Comparison of ENCODE assay signal across 18 cellular contexts in the genomic region with DNA sequence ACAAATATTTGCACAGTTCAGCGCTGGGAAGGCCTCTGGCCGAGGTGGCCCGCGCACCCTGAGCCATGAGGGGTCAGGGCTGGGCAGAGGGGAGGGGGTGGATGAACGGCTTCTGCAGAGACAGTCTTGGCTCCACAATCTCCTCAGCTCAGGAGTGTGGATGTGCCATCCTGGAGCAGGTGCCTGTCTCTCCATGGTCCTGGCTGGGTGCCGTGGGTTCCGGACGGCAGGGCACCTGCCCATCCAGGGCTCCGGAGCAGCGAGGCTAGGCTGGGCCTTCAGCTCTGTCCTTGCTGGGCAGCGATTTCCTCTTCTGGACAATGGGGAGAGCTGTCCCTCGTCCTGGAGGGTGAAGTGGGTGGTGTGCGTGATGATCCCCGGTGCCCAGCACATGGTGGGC. TPM values are rescaled to one million over a fixed set of nuclear protein-coding genes. Genes with fewer than 3 reads are reported as not detected.
DNase-seq lines count a peak whose midpoint lies in the region; ATAC-seq and TF ChIP-seq lines count a peak whose summit lies in the region.
"Had no signal": no experiment of that assay in that cellular context is flagged by ENCODE, and none has a peak within 500 bp of the region (broad histone marks: within the 10 kb centered on the region; RNA-seq: fewer than 3 reads in every experiment).

No MANE protein-coding gene starts in this region.

- H3K4me3 ChIP-seq in GM23338 (no peak overlapping the region), endodermal cell (ENCODE audit: low read length) (no peak overlapping the region)
- H3K4me3 ChIP-seq in effector memory CD4-positive, alpha-beta T cell (ENCODE audit: insufficient read depth, low read depth, low read length, poor library complexity, severe bottlenecking) = no peak overlapping the region
- H3K4me3 ChIP-seq: GM12878 had no signal

- H3K9ac ChIP-seq in endodermal cell (ENCODE audit: extremely low read depth, low read length, poor library complexity, severe bottlenecking) = no peak overlapping the region

- H3K27ac Mint-ChIP-seq in GM23338 = peak overlapping the region; percentile 77; the same call in 1 of the 2 replicates
- H3K27ac Mint-ChIP-seq in endodermal cell = peak overlapping the region; percentile 52
- H3K27ac Mint-ChIP-seq: CD4-positive, CD25-positive, alpha-beta regulatory T cell; CD8-positive, alpha-beta T cell had no signal

- H3K27me3 Mint-ChIP-seq in GM23338 (ENCODE audit: insufficient read depth, low read depth, poor library complexity) = peaks cover 9% of the 10 kb centered on the region
- H3K27me3 Mint-ChIP-seq in endodermal cell (ENCODE audit: insufficient read depth) = peaks cover 1% of the 10 kb centered on the region
- H3K27me3 Mint-ChIP-seq: CD4-positive, CD25-positive, alpha-beta regulatory T cell had no signal

- no peaks in the 10 kb centered on the region; the same call in 1 of the 2 replicates for H3K9me2 ChIP-seq in GM23338 (ENCODE audit: insufficient read depth)

- peaks cover 7% of the 10 kb centered on the region for H3K4me1 Mint-ChIP-seq in GM23338
- peaks cover 4% of the 10 kb centered on the region for H3K4me1 Mint-ChIP-seq in endodermal cell

- H4K20me1 ChIP-seq in GM23338 (replicated peaks; ENCODE audit: insufficient read depth) = no peaks in the 10 kb centered on the region

- no peaks in the 10 kb centered on the region for H3K27me3 ChIP-seq in GM23338 (ENCODE audit: insufficient read depth)
- H3K27me3 ChIP-seq in endodermal cell (ENCODE audit: control insufficient read depth, insufficient read depth, low read length, poor library complexity, severe bottlenecking) = peaks cover 3% of the 10 kb centered on the region
- no peaks in the 10 kb centered on the region for H3K27me3 ChIP-seq in effector memory CD4-positive, alpha-beta T cell (replicated peaks; ENCODE audit: control insufficient read depth, insufficient read depth, low read length, poor library complexity, severe bottlenecking)

- H3K27ac ChIP-seq in GM23338 (ENCODE audit: low read depth) = no peak overlapping the region
- H3K27ac ChIP-seq in endodermal cell (ENCODE audit: low read depth, low read length) = no peak overlapping the region
- H3K27ac ChIP-seq in substantia nigra (ENCODE audit: low read depth, low read length, poor library complexity, severe bottlenecking) = no peak overlapping the region
- no peak overlapping the region for H3K27ac ChIP-seq in effector memory CD4-positive, alpha-beta T cell (ENCODE audit: insufficient read depth, low read length, poor library complexity, severe bottlenecking)
- H3K27ac ChIP-seq: C4-2B had no signal

- H3K4me1 ChIP-seq in GM23338 (ENCODE audit: insufficient read depth) (no peaks in the 10 kb centered on the region), endodermal cell (ENCODE audit: control insufficient read depth, insufficient read depth, low read length) (no peaks in the 10 kb centered on the region)
- no peaks in the 10 kb centered on the region for H3K4me1 ChIP-seq in effector memory CD4-positive, alpha-beta T cell (ENCODE audit: control insufficient read depth, insufficient read depth, low read length, poor library complexity, severe bottlenecking)
- H3K4me1 ChIP-seq: Caco-2 had no signal

- H3K4me3 Mint-ChIP-seq in GM23338 (no peak overlapping the region), endodermal cell (no peak overlapping the region)
- H3K4me3 Mint-ChIP-seq: CD4-positive, CD25-positive, alpha-beta regulatory T cell; CD8-positive, alpha-beta T cell had no signal

- TF ChIP-seq CTCF in GM23338 (conservative IDR thresholded peaks at IDR 0.05; ENCODE audit: low read depth in 2 of 2) (no peak), endodermal cell (conservative IDR thresholded peaks at IDR 0.05) (no peak)

- H3K36me3 ChIP-seq in GM23338 (ENCODE audit: insufficient read depth) (no peaks in the 10 kb centered on the region), endodermal cell (ENCODE audit: control insufficient read depth, insufficient read depth, low read length) (no peaks in the 10 kb centered on the region)
- no peaks in the 10 kb centered on the region for H3K36me3 ChIP-seq in effector memory CD4-positive, alpha-beta T cell (ENCODE audit: control insufficient read depth, insufficient read depth, low read length)

- no peak for ATAC-seq in GM23338
- ATAC-seq: CD8-positive, alpha-beta T cell; GM12878; HCT116 had no signal

- H3K9me3 Mint-ChIP-seq in GM23338 = no peaks in the 10 kb centered on the region
- no peaks in the 10 kb centered on the region for H3K9me3 Mint-ChIP-seq in endodermal cell
- H3K9me3 Mint-ChIP-seq: CD4-positive, CD25-positive, alpha-beta regulatory T cell; CD8-positive, alpha-beta T cell had no signal

- no peaks in the 10 kb centered on the region for H3F3A ChIP-seq in GM23338 (replicated peaks; ENCODE audit: low read depth)

- no peaks in the 10 kb centered on the region for H3K79me2 ChIP-seq in GM23338 (replicated peaks; ENCODE audit: insufficient read depth)

- H3K9me3 ChIP-seq in endodermal cell (ENCODE audit: control insufficient read depth, low read length) = no peaks in the 10 kb centered on the region
- H3K9me3 ChIP-seq in effector memory CD4-positive, alpha-beta T cell (ENCODE audit: control insufficient read depth, low read length) = no peaks in the 10 kb centered on the region
- H3K9me3 ChIP-seq: Caco-2 had no signal

- H2AFZ ChIP-seq in GM23338 = no peak overlapping the region

- 94 to 100% methylated on average over 3 to 14 of the region's 14 CpGs for WGBS in endodermal cell (ENCODE audit: insufficient coverage in 1 of 2, insufficient read length in 1 of 2), 2 experiments

- DNase-seq in GM23338 (ENCODE audit: low spot score) = no peak
- peak; percentile 48 for DNase-seq in cerebellar cortex (ENCODE audit: low spot score)
- no peak for DNase-seq in endodermal cell
- no peak for DNase-seq in substantia nigra (lab: John Stamatoyannopoulos, UW)
- DNase-seq in UCSD-AML1 (lab: John Stamatoyannopoulos, UW; ENCODE audit: unreplicated experiment) = no peak
- no peak for DNase-seq in T-helper 1 cell
- no peak for DNase-seq in effector memory CD4-positive, alpha-beta T cell
- DNase-seq: Caco-2; CD4-positive, CD25-positive, alpha-beta regulatory T cell; CD8-positive, alpha-beta T cell; DMS153; DND-41; GDM1; GOT3; H7 had no signal

- no peak overlapping the region for H3K4me2 ChIP-seq in GM23338

- H3K36me3 Mint-ChIP-seq in GM23338 (ENCODE audit: low read depth) (no peaks in the 10 kb centered on the region), endodermal cell (ENCODE audit: low read depth) (no peaks in the 10 kb centered on the region)
- H3K36me3 Mint-ChIP-seq: CD4-positive, CD25-positive, alpha-beta regulatory T cell; CD8-positive, alpha-beta T cell had no signal

RNA-seq across cellular contexts. Expression of gene KIF26A, which starts 55.6 kb away (rescaled TPM):
- 82.9 and 103 TPM in 2 replicates for total RNA-seq in GM23338 (2014; rRNA removed; shearing (Covaris generic))
- polyA plus RNA-seq in GM23338 (2016; fragmentation: Nextera tagmentation; extraction: Ambion mirVana) = 5.6 and 6.4 TPM in 2 replicates
- total RNA-seq in endodermal cell = 10 to 100 TPM; 36.7 to 54.8 TPM
- 9.9 TPM for polyA plus RNA-seq in endodermal cell (2013, experiment 1 of 2)
- 8.4 TPM for polyA plus RNA-seq in endodermal cell (2013, experiment 2 of 2)
- polyA plus RNA-seq: CD4-positive, CD25-positive, alpha-beta regulatory T cell; GM12878 had no signal
